8 cellular contexts compared by ENCODE assay signal in genomic region chr7:139855498-139856270, GRCh38. TPM values are rescaled to one million over a fixed set of nuclear protein-coding genes. Genes with fewer than 3 reads are reported as not detected.
DNase-seq lines count a peak whose midpoint lies in the region; ATAC-seq and TF ChIP-seq lines count a peak whose summit lies in the region.

No MANE protein-coding gene starts in this region.

- H3K27ac Mint-ChIP-seq in effector memory CD8-positive, alpha-beta T cell, result peak overlapping the region; percentile 56 to 76

- intact Hi-C loops in sigmoid colon (cut with DNase I), result no loop called here

- no peak for TF ChIP-seq POLR2A in sigmoid colon (IDR thresholded peaks at IDR 0.05)

- 72 to 85% methylated on average over 9 of the region's 9 CpGs for WGBS in sigmoid colon, 2 donors

- CTCF ChIA-PET in GM10248 (lab: Yijun Ruan, JAX), result interaction anchor here (0.9 to 2.4 kb wide), 4 partner anchors 18 to 421 kb away, joined by 3 to 6 read pairs (median 3); no protein-coding TSS in a partner anchor

- TF ChIP-seq EP300 in sigmoid colon (IDR thresholded peaks at IDR 0.05), result no peak

- no peaks in the 10 kb centered on the region for H3K9me3 Mint-ChIP-seq in effector memory CD8-positive, alpha-beta T cell

- no peaks in the 10 kb centered on the region for H3K9me3 ChIP-seq in sigmoid colon

- H3K27me3 Mint-ChIP-seq in effector memory CD8-positive, alpha-beta T cell, result no peaks in the 10 kb centered on the region

- POLR2A ChIA-PET in GM10248 (lab: Yijun Ruan, JAX), result no interaction called here

- H3K4me3 ChIP-seq in sigmoid colon, result no peak overlapping the region

- no peaks in the 10 kb centered on the region for H3K27me3 ChIP-seq in sigmoid colon

- H3K4me3 Mint-ChIP-seq in effector memory CD8-positive, alpha-beta T cell, result peak overlapping the region in 1 of 2 donors; percentile 15

- H3K4me1 Mint-ChIP-seq in effector memory CD8-positive, alpha-beta T cell (ENCODE audit: low read depth in 2 of 2), result peaks cover 12 to 15% of the 10 kb centered on the region in 2 donors

- no peaks in the 10 kb centered on the region for H3K4me1 ChIP-seq in sigmoid colon

- TF ChIP-seq CTCF in GM10248 (IDR thresholded peaks at IDR 0.05; ENCODE audit: control extremely low read depth, extremely low read depth, low read depth, missing control alignments), result no peak
- no peak for TF ChIP-seq CTCF in sigmoid colon (IDR thresholded peaks at IDR 0.05)

- DNase-seq in GM10248 (ENCODE audit: extremely low spot score), result peak; percentile 62
- DNase-seq in Kasumi-1 (lab: John Stamatoyannopoulos, UW), result peak; percentile 99 to 100
- peak in 1 of 3 experiments; percentile 4 for DNase-seq in effector memory CD8-positive, alpha-beta T cell
- DNase-seq in sigmoid colon, result no peak
- no peak for DNase-seq in NCI-H82 treated with DMSO at 0.1 percent for 48 hours (lab: John Stamatoyannopoulos, UW; ENCODE audit: unreplicated experiment)
- DNase-seq in HT-29 (ENCODE audit: low spot score), result no peak

- no peaks in the 10 kb centered on the region for H3K36me3 Mint-ChIP-seq in effector memory CD8-positive, alpha-beta T cell (ENCODE audit: insufficient read depth)

- H3K27ac ChIP-seq in sigmoid colon, result peak overlapping the region in 3 of 4 donors; percentile 12 to 55 (median 21)

- ATAC-seq in GM21526 (IDR thresholded peaks at IDR 0.05; ENCODE audit: low FRiP score, unreplicated experiment), result peak; percentile 75
- ATAC-seq in effector memory CD8-positive, alpha-beta T cell (replicated peaks), result peak; percentile 83
- no peak for ATAC-seq in HG03521 (IDR thresholded peaks at IDR 0.05; ENCODE audit: unreplicated experiment)

- no peaks in the 10 kb centered on the region for H3K36me3 ChIP-seq in sigmoid colon

RNA-seq across cellular contexts. Expression of gene TBXAS1, which starts 26.6 kb away (rescaled TPM):
- 10 to 100 TPM; 19.3 to 28.2 (median 21.5) TPM for total RNA-seq in sigmoid colon
- 10 to 100 TPM in 2 of 3 donors, 1 to 10 TPM in 1; 6.0 to 14.2 (median 13.4) TPM for polyA plus RNA-seq in sigmoid colon
- 17.2 and 22.8 TPM in 2 replicates for total RNA-seq in HT-29 (2014; rRNA removed; shearing (Covaris generic))

Comparison
In these comparisons a context has a peak if more than half of its experiments do, and no peak if none do; other contexts are left out.
1. DNase-seq: peak in GM10248 (single experiment) and Kasumi-1 (2 of 2); none in sigmoid colon (single experiment), NCI-H82 treated with DMSO at 0.1 percent for 48 hours (single experiment) and HT-29 (single experiment).